In genomic region chr14:101929946-101930345, GRCh38 we compare ENCODE assay signal across 16 cellular contexts. TPM values are rescaled to one million over a fixed set of nuclear protein-coding genes. Genes with fewer than 3 reads are reported as not detected.
DNase-seq lines count a peak whose midpoint lies in the region; ATAC-seq and TF ChIP-seq lines count a peak whose summit lies in the region.
"Had no signal": no experiment of that assay in that cellular context is flagged by ENCODE, and none has a peak within 500 bp of the region (broad histone marks: within the 10 kb centered on the region; RNA-seq: fewer than 3 reads in every experiment).

No MANE protein-coding gene starts in this region.

- H3K27ac ChIP-seq in CD4-positive, CD25-positive, alpha-beta regulatory T cell (ENCODE audit: insufficient read depth, low read length, poor library complexity, severe bottlenecking): no peak overlapping the region
- no peak overlapping the region for H3K27ac ChIP-seq in DND-41 (ENCODE audit: low read length)
- no peak overlapping the region for H3K27ac ChIP-seq in caudate nucleus (ENCODE audit: low read depth, low read length)
- H3K27ac ChIP-seq: KMS-11 had no signal

- H3K4me2 ChIP-seq in DND-41 (ENCODE audit: insufficient read depth, low read length): no peak overlapping the region
- H3K4me2 ChIP-seq: BLaER1 treated with 17β-estradiol and CSF1 and Interleukin-3, amounts not matched to agents 10 nM and 100 nM; KMS-11 had no signal

- no peaks in the 10 kb centered on the region; the same call in 1 of the 2 replicates for H4K20me1 ChIP-seq in DND-41 (ENCODE audit: insufficient read depth, low read length)

- no peak overlapping the region for H3K4me3 Mint-ChIP-seq in CD4-positive, CD25-positive, alpha-beta regulatory T cell
- no peak overlapping the region for H3K4me3 Mint-ChIP-seq in immature natural killer cell
- H3K4me3 Mint-ChIP-seq: HFFc6 had no signal

- no peaks in the 10 kb centered on the region for H3K79me2 ChIP-seq in DND-41 (ENCODE audit: insufficient read depth, low read length)

- no peaks in the 10 kb centered on the region for H3K27me3 ChIP-seq in CD4-positive, CD25-positive, alpha-beta regulatory T cell (ENCODE audit: control insufficient read depth, insufficient read depth, low read length)
- no peaks in the 10 kb centered on the region for H3K27me3 ChIP-seq in DND-41 (ENCODE audit: insufficient read depth, low read length, poor library complexity)
- H3K27me3 ChIP-seq: BLaER1 treated with 17β-estradiol and CSF1 and Interleukin-3, amounts not matched to agents 10 nM and 100 nM had no signal

- peaks cover 28% of the 10 kb centered on the region for H3K36me3 ChIP-seq in CD4-positive, CD25-positive, alpha-beta regulatory T cell (ENCODE audit: control insufficient read depth, insufficient read depth, low read length)
- H3K36me3 ChIP-seq in DND-41 (ENCODE audit: insufficient read depth, low read length): peaks cover 8% of the 10 kb centered on the region

- no peaks in the 10 kb centered on the region for H3K9me3 Mint-ChIP-seq in CD4-positive, CD25-positive, alpha-beta regulatory T cell
- no peaks in the 10 kb centered on the region for H3K9me3 Mint-ChIP-seq in immature natural killer cell
- H3K9me3 Mint-ChIP-seq: HFFc6 had no signal

- no peak for DNase-seq in CD4-positive, CD25-positive, alpha-beta regulatory T cell
- DNase-seq in DND-41: no peak
- no peak for DNase-seq in immature natural killer cell
- DNase-seq in posterior vena cava (ENCODE audit: low spot score): peak; percentile 62
- no peak for DNase-seq in G401 (ENCODE audit: low spot score)
- no peak for DNase-seq in SW480 (ENCODE audit: low spot score)
- no peak for DNase-seq in caudate nucleus (lab: John Stamatoyannopoulos, UW)
- DNase-seq: HFFc6, NCI-H1417, NCI-H187, NCI-H2107, NCI-H510A, NCI-H748 treated with DMSO at 0.1 percent for 48 hours, SHP77 treated with DMSO at 0.1 percent for 48 hours had no signal

- peaks cover 8% of the 10 kb centered on the region for H3K27me3 Mint-ChIP-seq in CD4-positive, CD25-positive, alpha-beta regulatory T cell
- H3K27me3 Mint-ChIP-seq in immature natural killer cell (ENCODE audit: low read depth in 3 of 3): peaks cover 2 to 42% (median 7%) of the 10 kb centered on the region in 3 donors

- intact Hi-C loops in posterior vena cava (cut with DNase I): no loop called here

- H3K4me1 ChIP-seq in CD4-positive, CD25-positive, alpha-beta regulatory T cell (ENCODE audit: control insufficient read depth, insufficient read depth, low read length, poor library complexity, severe bottlenecking): no peaks in the 10 kb centered on the region
- H3K4me1 ChIP-seq in DND-41 (ENCODE audit: insufficient read depth, low read length): no peaks in the 10 kb centered on the region

- H2AFZ ChIP-seq in DND-41 (ENCODE audit: low read depth, low read length): no peak overlapping the region

- in situ Hi-C loops in G401 (cut with HindIII; ENCODE audit: low sequenced_read_pairs): no loop called here

- H3K9ac ChIP-seq in DND-41 (ENCODE audit: low read depth, low read length): no peak overlapping the region
- H3K9ac ChIP-seq: BLaER1 treated with 17β-estradiol and CSF1 and Interleukin-3, amounts not matched to agents 10 nM and 100 nM; KMS-11 had no signal

- H3K27ac Mint-ChIP-seq in CD4-positive, CD25-positive, alpha-beta regulatory T cell: peak overlapping the region in 2 of 3 donors; percentile 15 to 63
- H3K27ac Mint-ChIP-seq in immature natural killer cell: peak overlapping the region in 4 of 6 donors; percentile 19 to 72 (median 46)
- H3K27ac Mint-ChIP-seq: HFFc6 had no signal

- no peak for TF ChIP-seq CTCF in DND-41 (IDR thresholded peaks at IDR 0.05; ENCODE audit: borderline replicate concordance, extremely low read depth, low read length, poor library complexity, severe bottlenecking)

- H3K9me3 ChIP-seq in CD4-positive, CD25-positive, alpha-beta regulatory T cell (ENCODE audit: control insufficient read depth in 2 of 2, low read length in 2 of 2): no peaks in the 10 kb centered on the region
- no peaks in the 10 kb centered on the region for H3K9me3 ChIP-seq in DND-41 (ENCODE audit: insufficient read depth, low read length, severe bottlenecking)
- H3K9me3 ChIP-seq: BLaER1 treated with 17β-estradiol and CSF1 and Interleukin-3, amounts not matched to agents 10 nM and 100 nM had no signal

- no peak for ATAC-seq in CD4-positive, CD25-positive, alpha-beta regulatory T cell (ENCODE audit: low read depth in 2 of 2)
- ATAC-seq in DND-41 (ENCODE audit: insufficient read depth, low read depth): peak; percentile 25; the same call in 1 of the 3 replicates

- peaks cover 6% of the 10 kb centered on the region for H3K36me3 Mint-ChIP-seq in CD4-positive, CD25-positive, alpha-beta regulatory T cell
- H3K36me3 Mint-ChIP-seq in immature natural killer cell: peaks cover 0 to 13% (median 3%) of the 10 kb centered on the region in 3 donors

- H3K4me3 ChIP-seq in CD4-positive, CD25-positive, alpha-beta regulatory T cell (ENCODE audit: low read depth, low read length): no peak overlapping the region
- H3K4me3 ChIP-seq in DND-41 (ENCODE audit: low read depth in 1 of 2, low read length in 2 of 2): no peak overlapping the region
- H3K4me3 ChIP-seq: BLaER1 treated with 17β-estradiol and CSF1 and Interleukin-3, amounts not matched to agents 10 nM and 100 nM had no signal

- H3K4me1 Mint-ChIP-seq in CD4-positive, CD25-positive, alpha-beta regulatory T cell: no peaks in the 10 kb centered on the region
- peaks cover 0 to 2% of the 10 kb centered on the region in 2 donors for H3K4me1 Mint-ChIP-seq in immature natural killer cell

RNA-seq across cellular contexts. Expression of gene DYNC1H1, which starts 34.4 kb away (rescaled TPM):
- total RNA-seq in CD4-positive, CD25-positive, alpha-beta regulatory T cell: 314 TPM
- polyA plus RNA-seq in CD4-positive, CD25-positive, alpha-beta regulatory T cell: 10 to 100 TPM; 23.6 to 36.8 (median 30.9) TPM
- 10 to 100 TPM; 15.7 to 78.5 (median 25.5) TPM for polyA plus RNA-seq in immature natural killer cell
- total RNA-seq in posterior vena cava: 100 to 1,000 TPM; 421 to 510 TPM
- 116 and 187 TPM in 2 replicates for total RNA-seq in G401 (2014; rRNA removed; shearing (Covaris generic))
